ENCODE assay signal across 7 cellular contexts in genomic region chr19:36838784-36839324, GRCh38. TPM values are rescaled to one million over a fixed set of nuclear protein-coding genes. Genes with fewer than 3 reads are reported as not detected.
DNase-seq lines count a peak whose midpoint lies in the region; ATAC-seq and TF ChIP-seq lines count a peak whose summit lies in the region.

No MANE protein-coding gene starts in this region.

- WGBS in right cardiac atrium = 10% methylated on average over 12 of the region's 12 CpGs
- 17 to 35% (median 29%) methylated on average over 12 of the region's 12 CpGs for WGBS in spleen, 5 donors

- no peak for TF ChIP-seq POLR2A in spleen (IDR thresholded peaks at IDR 0.05)

- peaks cover 11% of the 10 kb centered on the region; the same call in 1 of the 2 replicates for H3K36me3 ChIP-seq in SK-N-MC (ENCODE audit: insufficient read depth, low read length)
- H3K36me3 ChIP-seq in spleen = peaks cover under 1 to 69% (median 16%) of the 10 kb centered on the region in 6 donors

- no peak for TF ChIP-seq CTCF in spleen (IDR thresholded peaks at IDR 0.05 in 8 of 11, conservative IDR thresholded peaks at IDR 0.05 in 3 of 11)

- intact Hi-C loops in right cardiac atrium (cut with DNase I) = no loop called here
- intact Hi-C loops in spleen (cut with DNase I; ENCODE audit: low total_unique reads) = no loop called here

- H3K27ac ChIP-seq in SK-N-MC = no peak overlapping the region; the same call in 1 of the 2 replicates
- H3K27ac ChIP-seq in right cardiac atrium (ENCODE audit: low read length) = peak overlapping the region; percentile 97
- H3K27ac ChIP-seq in spleen = peak overlapping the region; percentile 86 to 95 (median 92)

- H3K4me1 ChIP-seq in right cardiac atrium (ENCODE audit: control insufficient read depth, insufficient read depth, low read length) = no peaks in the 10 kb centered on the region
- peaks cover 0 to 28% (median 17%) of the 10 kb centered on the region in 6 donors for H3K4me1 ChIP-seq in spleen

- ATAC-seq in GM21723 (IDR thresholded peaks at IDR 0.05; ENCODE audit: unreplicated experiment) = peak; percentile 13
- ATAC-seq in right cardiac atrium = no peak
- ATAC-seq in HG03521 (IDR thresholded peaks at IDR 0.05; ENCODE audit: unreplicated experiment) = no peak
- ATAC-seq in HG03039 (IDR thresholded peaks at IDR 0.05; ENCODE audit: unreplicated experiment) = no peak

- H3K4me3 ChIP-seq in SK-N-MC (peak overlapping the region; percentile 88), right cardiac atrium (ENCODE audit: low read length) (peak overlapping the region; percentile 70), spleen (peak overlapping the region; percentile 52 to 87 (median 62))

- no peak overlapping the region for H3K9ac ChIP-seq in SK-N-MC (ENCODE audit: insufficient read length)

- no peak for DNase-seq in SK-N-MC (ENCODE audit: low read depth, low spot score)
- DNase-seq in right cardiac atrium = no peak
- no peak for DNase-seq in spleen
- DNase-seq in mesenteric fat pad (ENCODE audit: low spot score) = no peak

- H3K9me3 ChIP-seq in SK-N-MC (ENCODE audit: low read depth, low read length) = no peaks in the 10 kb centered on the region; the same call in 1 of the 2 replicates
- no peaks in the 10 kb centered on the region for H3K9me3 ChIP-seq in right cardiac atrium (ENCODE audit: control insufficient read depth, low read length)
- H3K9me3 ChIP-seq in spleen = peaks cover 0 to 82% (median 66%) of the 10 kb centered on the region in 8 donors

- no peaks in the 10 kb centered on the region for H3K27me3 ChIP-seq in right cardiac atrium (ENCODE audit: control insufficient read depth, insufficient read depth)
- H3K27me3 ChIP-seq in spleen (replicated peaks in 1 of 7) = no peaks in the 10 kb centered on the region

RNA-seq across cellular contexts. Expression of gene ZNF790, which starts 0.7 kb away (rescaled TPM):
- total RNA-seq in right cardiac atrium (10 to 100 TPM in 3 of 4 donors, 1 to 10 TPM in 1; 9.6 to 12.5 (median 11.0) TPM), spleen (10 to 100 TPM in 1 of 7 donors, 1 to 10 TPM in 6; 4.0 to 11.2 (median 8.3) TPM), mesenteric fat pad (5.6 TPM)
- polyA plus RNA-seq in right cardiac atrium (4.3 TPM), spleen (1 to 10 TPM; 1.8 to 3.0 (median 2.9) TPM)

RNA-seq across cellular contexts. Expression of gene ZNF345, which starts 11.8 kb away (rescaled TPM):
- total RNA-seq in right cardiac atrium = 1 to 10 TPM; 2.1 to 3.9 (median 3.6) TPM
- 2.6 TPM for polyA plus RNA-seq in right cardiac atrium
- 10 to 100 TPM in 3 of 7 donors, 1 to 10 TPM in 4; 4.8 to 18.2 (median 9.8) TPM for total RNA-seq in spleen
- polyA plus RNA-seq in spleen = 1 to 10 TPM; 2.7 to 4.6 (median 3.3) TPM
- total RNA-seq in mesenteric fat pad = 3.1 TPM
